In the genomic region with DNA sequence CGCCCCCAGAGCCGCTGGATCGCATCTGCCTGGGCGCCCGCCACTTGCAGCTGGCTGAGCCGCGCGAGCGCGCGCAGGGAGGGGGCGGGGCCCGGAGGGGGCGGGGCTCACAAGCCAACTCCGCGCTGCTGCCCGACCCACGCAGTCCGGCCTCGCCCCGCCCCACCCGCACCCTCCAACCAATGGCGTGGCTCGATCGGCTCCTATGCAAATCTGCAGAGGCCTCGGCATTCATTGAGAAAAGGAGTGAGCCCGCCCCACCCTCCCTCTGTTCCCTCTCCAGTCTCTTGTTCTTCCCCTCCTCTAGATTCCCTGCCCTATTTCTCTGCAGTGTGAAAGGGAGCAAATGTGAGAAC, we compare ENCODE assay signal across 8 cellular contexts. TPM values are rescaled to one million over a fixed set of nuclear protein-coding genes. Genes with fewer than 3 reads are reported as not detected.
A peak's percentile ranks its signal among the peaks of the same experiment; 100 is the strongest.
DNase-seq lines count a peak whose midpoint lies in the region; ATAC-seq and TF ChIP-seq lines count a peak whose summit lies in the region.

A gene (minus strand): TSS at position 27 of the 356 bp plus-strand sequence. CDS start 927 bp downstream, outside the sequence.

- WGBS in right cardiac atrium, result under 1% methylated on average over 27 of the region's 27 CpGs

- no peaks in the 10 kb centered on the region for H3K27me3 ChIP-seq in right cardiac atrium (ENCODE audit: control insufficient read depth, insufficient read depth)

- H3K4me1 ChIP-seq in right cardiac atrium (ENCODE audit: control insufficient read depth, insufficient read depth, low read length), result peaks cover 5% of the 10 kb centered on the region

- DNase-seq in EL (peak; percentile 80), NB4 (ENCODE audit: low read depth) (peak; percentile 77), SW480 (ENCODE audit: low spot score) (peak; percentile 83), anterior cingulate cortex (lab: John Stamatoyannopoulos, UW) (peak; percentile 23 to 94 (median 86)), right cardiac atrium (peak; percentile 92 to 96 (median 95)), pulmonary artery endothelial cell (ENCODE audit: low read depth, low spot score) (peak; percentile 37)

- no peak within 1 kb of the TSS for H3K4me3 ChIP-seq in NB4 (ENCODE audit: low read depth, low read length)
- H3K4me3 ChIP-seq in right cardiac atrium (ENCODE audit: low read length), result peak within 1 kb of the TSS; percentile 30

- no peak for TF ChIP-seq CTCF in NB4 (IDR thresholded peaks at IDR 0.05; ENCODE audit: low read depth, low read length)

- H3K9me3 ChIP-seq in right cardiac atrium (ENCODE audit: control insufficient read depth, low read length), result no peaks in the 10 kb centered on the region

- no peak for TF ChIP-seq POLR2A in NB4 (IDR thresholded peaks at IDR 0.05; ENCODE audit: extremely low read depth, insufficient read length)

- ATAC-seq in right cardiac atrium (peak; percentile 99 to 100), GM21717 (IDR thresholded peaks at IDR 0.05; ENCODE audit: unreplicated experiment) (no peak), GM21515 (IDR thresholded peaks at IDR 0.05; ENCODE audit: unreplicated experiment) (no peak)

- H3K27ac ChIP-seq in right cardiac atrium (ENCODE audit: low read length), result no peak within 1 kb of the TSS

- intact Hi-C loops in right cardiac atrium (cut with DNase I), result loop anchor here in 3 of 4 donors (5.0 kb wide), 2 partner anchors 106 to 151 kb away; no protein-coding TSS in a partner anchor

RNA-seq across cellular contexts. Expression of the gene that starts here (rescaled TPM):
- total RNA-seq in right cardiac atrium (under 1 TPM in 3 of 4 donors, not detected in 1; 0.06 to 0.17 (median 0.14) TPM), pulmonary artery endothelial cell (not detected in 2 replicates)
- 0.05 TPM for polyA plus RNA-seq in right cardiac atrium

Comparison
In these comparisons a context has a peak if more than half of its experiments do, and no peak if none do; other contexts are left out.
1. Peak in DNase-seq, ATAC-seq and H3K4me3 ChIP-seq in right cardiac atrium; RNA of the gene not detected or under 1 TPM.
2. Peak in DNase-seq in pulmonary artery endothelial cell; RNA of the gene not detected or under 1 TPM.
3. DNase-seq: peak in every context shown above with its lines; median percentile 95 in right cardiac atrium; 86 in anterior cingulate cortex; 83 in SW480; 80 in EL; 77 in NB4; 37 in pulmonary artery endothelial cell.